Comparison of ENCODE assay signal across 25 cellular contexts in genomic region chr19:29658221-29658991, GRCh38. TPM values are rescaled to one million over a fixed set of nuclear protein-coding genes. Genes with fewer than 3 reads are reported as not detected.
A peak's percentile ranks its signal among the peaks of the same experiment; 100 is the strongest.
DNase-seq lines count a peak whose midpoint lies in the region; ATAC-seq, FAIRE-seq and TF ChIP-seq lines count a peak whose summit lies in the region.
"Had no signal": no experiment of that assay in that cellular context is flagged by ENCODE, and none has a peak within 500 bp of the region (broad histone marks: within the 10 kb centered on the region; RNA-seq: fewer than 3 reads in every experiment).

No MANE protein-coding gene starts in this region.

- CTCF ChIA-PET in A549 (lab: Yijun Ruan, JAX) = interaction anchor here (0.6 to 1.7 kb wide), 6 partner anchors 10 to 220 kb away, joined by 3 to 6 read pairs (median 4); no protein-coding TSS in a partner anchor

- no peak for ATAC-seq in A549
- no peak for ATAC-seq in GM23338
- no peak for ATAC-seq in GM18502 (IDR thresholded peaks at IDR 0.05; ENCODE audit: poor library complexity, unreplicated experiment)
- ATAC-seq: GM12878, Panc1 had no signal

- no peaks in the 10 kb centered on the region for H3K79me2 ChIP-seq in GM23338 (replicated peaks; ENCODE audit: insufficient read depth)

- no peak overlapping the region for H3K27ac ChIP-seq in A549
- H3K27ac ChIP-seq in GM23338 (ENCODE audit: low read depth) = no peak overlapping the region
- H3K27ac ChIP-seq: HL-60, SJCRH30 had no signal

- H4K20me1 ChIP-seq in GM23338 (replicated peaks; ENCODE audit: insufficient read depth) = no peaks in the 10 kb centered on the region

- TF ChIP-seq POLR2A in A549 (IDR thresholded peaks at IDR 0.05; ENCODE audit: low read length) = no peak

- TF ChIP-seq CTCF in A549 (IDR thresholded peaks at IDR 0.05) (no peak), GM23338 (conservative IDR thresholded peaks at IDR 0.05; ENCODE audit: low read depth in 2 of 2) (no peak), osteocyte (IDR thresholded peaks at IDR 0.05) (no peak)

- H2AFZ ChIP-seq in GM23338 = no peak overlapping the region

- no peak for TF ChIP-seq RAD21 in A549 (conservative IDR thresholded peaks at IDR 0.05 in 1 of 2, IDR thresholded peaks at IDR 0.05 in 1 of 2)

- H3K27ac Mint-ChIP-seq in GM23338 (peak overlapping the region; percentile 9; the same call in 1 of the 2 replicates), osteocyte (ENCODE audit: unreplicated experiment) (peak overlapping the region; percentile 39), immature natural killer cell (no peak overlapping the region)
- H3K27ac Mint-ChIP-seq: B cell, CD14-positive monocyte had no signal

- no peaks in the 10 kb centered on the region for H3K27me3 ChIP-seq in GM23338 (ENCODE audit: insufficient read depth)

- H3K36me3 ChIP-seq in GM23338 (ENCODE audit: insufficient read depth) = no peaks in the 10 kb centered on the region
- H3K36me3 ChIP-seq: SJCRH30 had no signal

- DNase-seq in A549 (ENCODE audit: low read depth in 1 of 2, low spot score in 1 of 2) (no peak), GM23338 (ENCODE audit: low spot score) (no peak), M059J (ENCODE audit: low read depth) (peak; percentile 37), osteocyte (ENCODE audit: extremely low spot score, unreplicated experiment) (no peak), NCI-H2196 (lab: John Stamatoyannopoulos, UW; ENCODE audit: unreplicated experiment) (no peak), cerebellar nuclear complex (lab: John Stamatoyannopoulos, UW) (no peak), immature natural killer cell (no peak)
- DNase-seq: DMS53, KG1, MV-4-11, NCI-H1105 treated with DMSO at 0.1 percent for 48 hours, NCI-H2029 treated with DMSO at 0.1 percent for 48 hours, NCI-H345, NCI-H524, NCI-H82, SJCRH30 had no signal

- no peaks in the 10 kb centered on the region for H3K9me2 ChIP-seq in GM23338 (ENCODE audit: insufficient read depth)

- H3K9me3 Mint-ChIP-seq in GM23338 (peaks cover 7% of the 10 kb centered on the region), osteocyte (ENCODE audit: unreplicated experiment) (peaks cover 6% of the 10 kb centered on the region), immature natural killer cell (peaks cover 0 to 3% (median under 1%) of the 10 kb centered on the region in 6 donors)

- TF ChIP-seq EP300 in A549 (IDR thresholded peaks at IDR 0.05) = no peak

- H3K36me3 Mint-ChIP-seq in GM23338 (ENCODE audit: low read depth) = no peaks in the 10 kb centered on the region
- H3K36me3 Mint-ChIP-seq in osteocyte (ENCODE audit: unreplicated experiment) = peaks cover 3% of the 10 kb centered on the region
- H3K36me3 Mint-ChIP-seq in immature natural killer cell = no peaks in the 10 kb centered on the region
- H3K36me3 Mint-ChIP-seq: CD14-positive monocyte had no signal

- H3K4me2 ChIP-seq in A549 = no peak overlapping the region
- H3K4me2 ChIP-seq in GM23338 = no peak overlapping the region

- H3K4me1 ChIP-seq in A549 = peaks cover 6% of the 10 kb centered on the region; the same call in 1 of the 3 replicates
- no peaks in the 10 kb centered on the region for H3K4me1 ChIP-seq in GM23338 (ENCODE audit: insufficient read depth)

- peaks cover 11% of the 10 kb centered on the region; the same call in 2 of the 3 replicates for H3K9me3 ChIP-seq in A549

- H3K4me3 ChIP-seq in A549 (no peak overlapping the region), GM23338 (no peak overlapping the region)
- H3K4me3 ChIP-seq: GM12878, SJCRH30 had no signal

- 78% methylated on average over 5 of the region's 5 CpGs for WGBS in A549 (ENCODE audit: missing lambda C conversion rate)

- H3F3A ChIP-seq in GM23338 (replicated peaks; ENCODE audit: low read depth) = no peaks in the 10 kb centered on the region

- peak; percentile 70 for FAIRE-seq in A549 (lab: Jason Lieb, UNC)
- FAIRE-seq: A204.1, D721Med, GM12878, H54 had no signal

- POLR2A ChIA-PET in A549 (lab: Yijun Ruan, JAX) = no interaction called here

- H3K4me1 Mint-ChIP-seq in GM23338 (0 out of 3 replicates have a peak, but pooled peaks cover 2% of the 10 kb centered on the region), osteocyte (ENCODE audit: unreplicated experiment) (peaks cover 38% of the 10 kb centered on the region), immature natural killer cell (peaks cover 9 to 15% of the 10 kb centered on the region in 2 donors)
- H3K4me1 Mint-ChIP-seq: B cell, CD14-positive monocyte had no signal

- H3K27me3 Mint-ChIP-seq in GM23338 (ENCODE audit: insufficient read depth, low read depth, poor library complexity) (no peaks in the 10 kb centered on the region), osteocyte (ENCODE audit: unreplicated experiment) (peaks cover 12% of the 10 kb centered on the region), immature natural killer cell (ENCODE audit: low read depth in 3 of 3) (peaks cover 0 to 2% (median 0%) of the 10 kb centered on the region in 3 donors)

- H3K4me3 Mint-ChIP-seq in GM23338 (no peak overlapping the region), osteocyte (ENCODE audit: unreplicated experiment) (no peak overlapping the region), immature natural killer cell (no peak overlapping the region)
- H3K4me3 Mint-ChIP-seq: B cell, CD14-positive monocyte had no signal

TF ChIP-seq in A549, 52 proteins besides CTCF, POLR2A, EP300 and RAD21 (continues in another document):
- TF ChIP-seq ZSCAN20 (CRISPR knock-in tag; IDR thresholded peaks at IDR 0.05) = no peak
- TF ChIP-seq FOSL2 (IDR thresholded peaks at IDR 0.05) = no peak
- TF ChIP-seq FOSL2 (CRISPR knock-in tag; IDR thresholded peaks at IDR 0.05) = no peak
- TF ChIP-seq BHLHE40 (IDR thresholded peaks at IDR 0.05; ENCODE audit: low read depth, low read length) = no peak
- TF ChIP-seq ZNF302 (CRISPR knock-in tag; IDR thresholded peaks at IDR 0.05) = no peak

TF ChIP-seq in GM23338, 12 proteins besides CTCF, POLR2A, EP300 and RAD21 (continues in another document):
- TF ChIP-seq POLR2AphosphoS5 (IDR thresholded peaks at IDR 0.05; ENCODE audit: low read depth) (no peak), EZH2phosphoT487 (IDR thresholded peaks at IDR 0.05; ENCODE audit: unreplicated experiment) (no peak), ZNF114 (CRISPR knock-in tag; IDR thresholded peaks at IDR 0.05) (no peak), JUNB (IDR thresholded peaks at IDR 0.05; ENCODE audit: unreplicated experiment) (no peak)
- TF ChIP-seq, protein P1, sequence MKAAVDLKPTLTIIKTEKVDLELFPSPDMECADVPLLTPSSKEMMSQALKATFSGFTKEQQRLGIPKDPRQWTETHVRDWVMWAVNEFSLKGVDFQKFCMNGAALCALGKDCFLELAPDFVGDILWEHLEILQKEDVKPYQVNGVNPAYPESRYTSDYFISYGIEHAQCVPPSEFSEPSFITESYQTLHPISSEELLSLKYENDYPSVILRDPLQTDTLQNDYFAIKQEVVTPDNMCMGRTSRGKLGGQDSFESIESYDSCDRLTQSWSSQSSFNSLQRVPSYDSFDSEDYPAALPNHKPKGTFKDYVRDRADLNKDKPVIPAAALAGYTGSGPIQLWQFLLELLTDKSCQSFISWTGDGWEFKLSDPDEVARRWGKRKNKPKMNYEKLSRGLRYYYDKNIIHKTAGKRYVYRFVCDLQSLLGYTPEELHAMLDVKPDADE (IDR thresholded peaks at IDR 0.05) = no peak

RNA-seq across cellular contexts. Expression of gene PLEKHF1, which starts 6.9 kb away (rescaled TPM):
- 2.1 and 2.3 TPM in 2 replicates for polyA plus RNA-seq in A549 (2011; rRNA removed)
- 7.1 and 8.7 TPM in 2 replicates for polyA plus RNA-seq in A549 (2012; cell fraction: cytosol; rRNA removed)
- 9.8 and 13.2 TPM in 2 replicates for polyA plus RNA-seq in A549 (2012; cell fraction: nucleus; rRNA removed)
- polyA plus RNA-seq in A549 (2017; fragmentation: RNase III; extraction: RNeasy Plus Mini Kit Qiagen cat#74134 plus additional on column Dnase treatment) = 4.1 to 4.4 TPM (median 4.2 TPM) in 3 replicates
- 3.3 and 3.4 TPM in 2 replicates for polyA minus RNA-seq in A549 (2011; rRNA and poly(A)+ RNA removed)
- 16.0 and 25.1 TPM in 2 replicates for total RNA-seq in GM23338 (2014; rRNA removed; shearing (Covaris generic))
- 10.1 and 12.1 TPM in 2 replicates for polyA plus RNA-seq in GM23338 (2016; fragmentation: Nextera tagmentation; extraction: Ambion mirVana)
- 4.2 and 10.7 TPM in 2 replicates for total RNA-seq in M059J (2014; rRNA removed; shearing (Covaris generic))
- total RNA-seq in osteocyte = 27.3 and 36.1 TPM in 2 replicates
- polyA plus RNA-seq in immature natural killer cell = 100 to 1,000 TPM; 107 to 244 (median 141) TPM

RNA-seq across cellular contexts. Expression of gene POP4, which starts 52.3 kb away (rescaled TPM):
- 194 and 208 TPM in 2 replicates for polyA plus RNA-seq in A549 (2011; rRNA removed)
- polyA plus RNA-seq in A549 (2012; cell fraction: cytosol; rRNA removed) = 137 and 159 TPM in 2 replicates
- polyA plus RNA-seq in A549 (2012; cell fraction: nucleus; rRNA removed) = 90.9 and 93.5 TPM in 2 replicates
- 202 to 226 TPM (median 206 TPM) in 3 replicates for polyA plus RNA-seq in A549 (2017; fragmentation: RNase III; extraction: RNeasy Plus Mini Kit Qiagen cat#74134 plus additional on column Dnase treatment)
- 114 and 131 TPM in 2 replicates for polyA minus RNA-seq in A549 (2011; rRNA and poly(A)+ RNA removed)
- total RNA-seq in GM23338 (2014; rRNA removed; shearing (Covaris generic)) = 35.5 and 37.2 TPM in 2 replicates
- polyA plus RNA-seq in GM23338 (2016; fragmentation: Nextera tagmentation; extraction: Ambion mirVana) = 58.3 and 62.0 TPM in 2 replicates
- 133 and 146 TPM in 2 replicates for total RNA-seq in M059J (2014; rRNA removed; shearing (Covaris generic))
- 57.3 and 61.7 TPM in 2 replicates for total RNA-seq in osteocyte
- polyA plus RNA-seq in immature natural killer cell = 100 to 1,000 TPM; 174 to 222 (median 184) TPM

RNA-seq across cellular contexts. Expression of gene C19orf12, which starts 56.7 kb away (rescaled TPM):
- polyA plus RNA-seq in A549 (2011; rRNA removed) (33.6 and 34.3 TPM in 2 replicates), A549 (2017; fragmentation: RNase III; extraction: RNeasy Plus Mini Kit Qiagen cat#74134 plus additional on column Dnase treatment) (35.2 to 36.1 TPM (median 35.2 TPM) in 3 replicates), GM23338 (2016; fragmentation: Nextera tagmentation; extraction: Ambion mirVana) (8.4 and 11.4 TPM in 2 replicates), immature natural killer cell (10 to 100 TPM; 32.4 to 68.3 (median 60.3) TPM)
- polyA plus RNA-seq in A549 (2012; cell fraction: cytosol; rRNA removed) = 30.8 and 40.5 TPM in 2 replicates
- 35.7 and 36.4 TPM in 2 replicates for polyA plus RNA-seq in A549 (2012; cell fraction: nucleus; rRNA removed)
- polyA minus RNA-seq in A549 (2011; rRNA and poly(A)+ RNA removed) = 11.6 and 15.1 TPM in 2 replicates
- total RNA-seq in GM23338 (2014; rRNA removed; shearing (Covaris generic)) = 13.0 and 17.2 TPM in 2 replicates
- 28.7 and 29.0 TPM in 2 replicates for total RNA-seq in M059J (2014; rRNA removed; shearing (Covaris generic))
- 40.0 and 42.7 TPM in 2 replicates for total RNA-seq in osteocyte

Comparison
In these comparisons a context has a peak if more than half of its experiments do, and no peak if none do; other contexts are left out.
1. H3K27ac Mint-ChIP-seq: peak in GM23338 (single experiment) and osteocyte (single experiment); none in immature natural killer cell (0 of 6).